ENCODE assay signal across 8 cellular contexts in genomic region chr21:33078907-33079582, GRCh38. TPM values are rescaled to one million over a fixed set of nuclear protein-coding genes. Genes with fewer than 3 reads are reported as not detected.
DNase-seq lines count a peak whose midpoint lies in the region; ATAC-seq and TF ChIP-seq lines count a peak whose summit lies in the region.

No MANE protein-coding gene starts in this region.

- H3K36me3 Mint-ChIP-seq in T-cell, result no peaks in the 10 kb centered on the region

- peaks cover 0 to 5% (median 3%) of the 10 kb centered on the region in 3 donors for H3K4me1 Mint-ChIP-seq in T-cell

- H3K27ac Mint-ChIP-seq in T-cell, result peak overlapping the region in 1 of 2 donors; percentile 27

- peak; percentile 43 for DNase-seq in EH (ENCODE audit: low read depth)
- DNase-seq in T-cell, result peak in 10 of 34 experiments; percentile 7 to 31 (median 18)
- DNase-seq in fibroblast of villous mesenchyme (ENCODE audit: low read depth), result peak; percentile 21
- peak; percentile 58 for DNase-seq in stimulated activated CD8-positive, alpha-beta memory T cell treated with anti-CD3 and anti-CD28 coated beads, Interleukin-4, amount 100 ng/mL, for 48 hours
- DNase-seq in NCI-H2081 (lab: John Stamatoyannopoulos, UW), result no peak
- DNase-seq in posterior vena cava (ENCODE audit: low spot score), result no peak

- intact Hi-C loops in posterior vena cava (cut with DNase I), result no loop called here

- H3K4me3 ChIP-seq in fibroblast of villous mesenchyme (ENCODE audit: low read depth, low read length), result no peak overlapping the region

- peaks cover 27 to 40% of the 10 kb centered on the region in 2 donors for H3K27me3 Mint-ChIP-seq in T-cell

- no peaks in the 10 kb centered on the region for H3K9me3 Mint-ChIP-seq in T-cell

- POLR2A ChIA-PET in T-cell (lab: Charles Lee), result no interaction called here

- TF ChIP-seq CTCF in fibroblast of villous mesenchyme (IDR thresholded peaks at IDR 0.05; ENCODE audit: insufficient read depth, low read depth, low read length), result no peak

- no peak overlapping the region for H3K4me3 Mint-ChIP-seq in T-cell

- ATAC-seq in GM19372 (IDR thresholded peaks at IDR 0.05; ENCODE audit: low read depth, unreplicated experiment) (peak; percentile 92), HG03196 (IDR thresholded peaks at IDR 0.05; ENCODE audit: unreplicated experiment) (peak; percentile 90), T-cell (replicated peaks in 1 of 4) (peak; percentile 29 to 71 (median 60))

- CTCF ChIA-PET in T-cell (lab: Charles Lee), result no interaction called here

RNA-seq across cellular contexts. Expression of gene OLIG1, which starts 9.1 kb away (rescaled TPM):
- total RNA-seq in T-cell (not detected), fibroblast of villous mesenchyme (not detected in 2 replicates), posterior vena cava (not detected)

RNA-seq across cellular contexts. Expression of gene OLIG2, which starts 53.3 kb away (rescaled TPM):
- not detected for total RNA-seq in T-cell
- not detected in 2 replicates for total RNA-seq in fibroblast of villous mesenchyme
- not detected for total RNA-seq in posterior vena cava

Comparison
In these comparisons a context has a peak if more than half of its experiments do, and no peak if none do; other contexts are left out.
1. DNase-seq: peak in EH (single experiment), fibroblast of villous mesenchyme (single experiment) and stimulated activated CD8-positive, alpha-beta memory T cell treated with anti-CD3 and anti-CD28 coated beads, Interleukin-4, amount 100 ng/mL, for 48 hours (single experiment); none in NCI-H2081 (0 of 2) and posterior vena cava (single experiment).
2. Peak in every context shown above with its lines, with median percentiles within 50 percentile points of each other: ATAC-seq.